Comparison of ENCODE assay signal across 1 cellular context in the genomic region with DNA sequence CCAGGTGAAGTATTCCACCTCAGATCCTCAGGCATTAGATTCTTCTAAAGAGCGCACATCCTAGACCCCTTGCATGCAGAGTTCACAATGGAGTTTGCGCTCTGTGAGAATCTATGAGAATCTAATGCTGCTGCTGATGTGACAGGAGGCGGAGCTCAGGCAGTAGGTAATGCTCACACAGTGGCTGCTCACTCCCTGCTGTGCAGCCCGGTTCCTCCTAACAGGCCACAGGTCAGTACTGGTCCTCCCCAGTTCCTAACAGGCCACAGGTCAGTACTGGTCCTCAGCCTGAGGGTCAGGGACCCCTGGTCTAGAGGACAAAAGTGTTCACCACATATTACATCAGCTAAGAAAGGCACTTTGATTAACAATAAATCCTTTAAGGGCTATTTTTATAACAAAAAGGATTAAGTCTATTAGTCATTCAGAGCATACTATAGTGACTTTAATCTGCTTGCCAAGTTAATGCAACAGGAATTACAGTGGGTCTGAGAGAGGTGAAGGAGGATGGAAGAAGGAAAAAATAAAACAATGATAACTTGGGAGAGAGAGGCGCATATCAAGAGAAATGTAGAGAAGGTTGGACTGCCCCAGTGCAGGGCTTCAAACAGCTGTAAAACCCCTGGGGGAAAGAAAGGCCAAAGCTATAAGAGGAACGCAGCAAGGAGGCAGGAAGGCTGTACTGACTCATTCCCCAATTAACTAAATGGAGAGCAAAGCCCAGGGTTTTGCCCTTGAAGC.
TF ChIP-seq lines count a peak whose summit lies in the region.

No MANE protein-coding gene starts in this region.

TF ChIP-seq in H1, 55 proteins besides CTCF, POLR2A, EP300 and RAD21 (continued from another document):
- no peak for TF ChIP-seq JUND (IDR thresholded peaks at IDR 0.05; ENCODE audit: low read length)
- no peak for TF ChIP-seq SIRT6 (IDR thresholded peaks at IDR 0.05; ENCODE audit: low read length)
